In genomic region chr3:10286596-10287295, GRCh38 we compare ENCODE assay signal across 8 cellular contexts. TPM values are rescaled to one million over a fixed set of nuclear protein-coding genes. Genes with fewer than 3 reads are reported as not detected.
DNase-seq lines count a peak whose midpoint lies in the region; ATAC-seq, FAIRE-seq and TF ChIP-seq lines count a peak whose summit lies in the region.

No MANE protein-coding gene starts in this region.

- no peaks in the 10 kb centered on the region for H3K9me3 Mint-ChIP-seq in activated naive CD4-positive, alpha-beta T cell treated with anti-CD3 and anti-CD28 coated beads, Interleukin-2, amount 50 U/mL, for 24 hours

- no peak overlapping the region for H3K4me3 ChIP-seq in dorsolateral prefrontal cortex

- TF ChIP-seq CTCF in dorsolateral prefrontal cortex (IDR thresholded peaks at IDR 0.05 in 54 of 56, conservative IDR thresholded peaks at IDR 0.05 in 2 of 56; ENCODE audit: low read depth in 1 of 56, partially characterized antibody in 56 of 56) = peak in 42 of 56 donors; percentile 20 to 74 (median 50)

- H3K36me3 Mint-ChIP-seq in activated naive CD4-positive, alpha-beta T cell treated with anti-CD3 and anti-CD28 coated beads, Interleukin-2, amount 50 U/mL, for 24 hours = peaks cover 11% of the 10 kb centered on the region

- H3K27me3 ChIP-seq in dorsolateral prefrontal cortex = no peaks in the 10 kb centered on the region

- no peak for FAIRE-seq in GM19239 (lab: Jason Lieb, UNC)

- ATAC-seq in GM19452 (IDR thresholded peaks at IDR 0.05; ENCODE audit: unreplicated experiment) = no peak

- DNase-seq in activated naive CD4-positive, alpha-beta T cell treated with anti-CD3 and anti-CD28 coated beads, Interleukin-2, amount 50 U/mL, for 16 hours = no peak
- DNase-seq in NCI-H69 (lab: John Stamatoyannopoulos, UW) (peak; percentile 86), dorsolateral prefrontal cortex (peak in 2 of 10 donors; percentile 36 to 67), non-pigmented ciliary epithelial cell (ENCODE audit: low read depth) (peak; percentile 42), GM19239 (ENCODE audit: insufficient read length, low spot score) (no peak)
- no peak for DNase-seq in effector CD4-positive, alpha-beta T cell

- intact Hi-C loops in dorsolateral prefrontal cortex (cut with DNase I) = no loop called here

- no peaks in the 10 kb centered on the region for H3K27me3 Mint-ChIP-seq in activated naive CD4-positive, alpha-beta T cell treated with anti-CD3 and anti-CD28 coated beads, Interleukin-2, amount 50 U/mL, for 24 hours

- H3K4me1 Mint-ChIP-seq in activated naive CD4-positive, alpha-beta T cell treated with anti-CD3 and anti-CD28 coated beads, Interleukin-2, amount 50 U/mL, for 24 hours = peaks cover 41% of the 10 kb centered on the region

- H3K27ac Mint-ChIP-seq in activated naive CD4-positive, alpha-beta T cell treated with anti-CD3 and anti-CD28 coated beads, Interleukin-2, amount 50 U/mL, for 24 hours = peak overlapping the region; percentile 32

- peak overlapping the region in 47 of 59 donors; percentile 1 to 81 (median 49) for H3K27ac ChIP-seq in dorsolateral prefrontal cortex

- H3K4me3 Mint-ChIP-seq in activated naive CD4-positive, alpha-beta T cell treated with anti-CD3 and anti-CD28 coated beads, Interleukin-2, amount 50 U/mL, for 24 hours = no peak overlapping the region

RNA-seq across cellular contexts. Expression of gene GHRL, which starts 6.0 kb away (rescaled TPM):
- 1 to 10 TPM in 72 of 120 experiments, under 1 TPM in 24, not detected in 24; 0.32 to 6.7 (median 1.6) TPM for total RNA-seq in dorsolateral prefrontal cortex

RNA-seq across cellular contexts. Expression of gene SEC13, which starts 34.2 kb away (rescaled TPM):
- 10 to 100 TPM; 42.9 to 78.5 (median 62.1) TPM for total RNA-seq in dorsolateral prefrontal cortex

RNA-seq across cellular contexts. Expression of gene TATDN2, which starts 38.5 kb away (rescaled TPM):
- 10 to 100 TPM; 28.5 to 54.1 (median 41.6) TPM for total RNA-seq in dorsolateral prefrontal cortex

Comparison
In these comparisons a context has a peak if more than half of its experiments do, and no peak if none do; other contexts are left out.
1. DNase-seq: peak in NCI-H69 (single experiment) and non-pigmented ciliary epithelial cell (single experiment); none in activated naive CD4-positive, alpha-beta T cell treated with anti-CD3 and anti-CD28 coated beads, Interleukin-2, amount 50 U/mL, for 16 hours (single experiment), GM19239 (single experiment) and effector CD4-positive, alpha-beta T cell (single experiment).